16 cellular contexts compared by ENCODE assay signal in genomic region chr9:96079816-96080215, GRCh38.
"Had no signal": no experiment of that assay in that cellular context is flagged by ENCODE, and none has a peak within 500 bp of the region (broad histone marks: within the 10 kb centered on the region; RNA-seq: fewer than 3 reads in every experiment).

No MANE protein-coding gene starts in this region.

- H3K27ac ChIP-seq: spleen, thyroid gland had no signal

- H3K9me3 ChIP-seq: spleen, thyroid gland had no signal

- H3K36me3 ChIP-seq: spleen, thyroid gland had no signal

- H3K4me1 ChIP-seq: spleen had no signal

- DNase-seq: activated CD4-positive, alpha-beta memory T cell treated with anti-CD3 and anti-CD28 coated beads for 36 hours; activated CD4-positive, alpha-beta T cell treated with anti-CD3 and anti-CD28 coated beads for 48 hours; activated naive CD4-positive, alpha-beta T cell treated with anti-CD3 and anti-CD28 coated beads, Interleukin-2, amount 10 ng/mL, durations not matched to agents 7 days and 5 days; amygdala; cortex of kidney; endodermal cell; foreskin melanocyte; glutamatergic neuron; hippocampal formation; mesenchymal stem cell; occipital lobe; retina; spleen; stimulated activated CD4-positive, alpha-beta T cell treated with anti-CD3 and anti-CD28 coated beads, Interleukin-4, amount 100 ng/mL, for 1 hour; stimulated activated naive CD4-positive, alpha-beta T cell; thyroid gland had no signal

- H3K4me3 ChIP-seq: spleen, thyroid gland had no signal

- H3K27me3 ChIP-seq: spleen, thyroid gland had no signal
